In genomic region chr15:65056106-65056505, GRCh38 we compare ENCODE assay signal across 20 cellular contexts. TPM values are rescaled to one million over a fixed set of nuclear protein-coding genes. Genes with fewer than 3 reads are reported as not detected.
DNase-seq lines count a peak whose midpoint lies in the region; ATAC-seq and TF ChIP-seq lines count a peak whose summit lies in the region.
"Had no signal": no experiment of that assay in that cellular context is flagged by ENCODE, and none has a peak within 500 bp of the region (broad histone marks: within the 10 kb centered on the region; RNA-seq: fewer than 3 reads in every experiment).

No MANE protein-coding gene starts in this region.

- H3K4me3 Mint-ChIP-seq in CD4-positive, alpha-beta memory T cell: peak overlapping the region in 1 of 8 donors; percentile 26
- no peak overlapping the region for H3K4me3 Mint-ChIP-seq in activated naive CD4-positive, alpha-beta T cell treated with anti-CD3 and anti-CD28 coated beads for 36 hours

- no peak overlapping the region for H3K9ac ChIP-seq in SK-N-SH

- no peak for TF ChIP-seq RAD21 in SK-N-SH (IDR thresholded peaks at IDR 0.05; ENCODE audit: low read length)

- WGBS in SK-N-SH (ENCODE audit: low lambda C conversion rate): 76% methylated on average over 7 of the region's 9 CpGs
- WGBS in urinary bladder: 73% methylated on average over 9 of the region's 9 CpGs

- no peaks in the 10 kb centered on the region for H3K36me3 ChIP-seq in SK-N-SH (replicated peaks in 1 of 2; ENCODE audit: control insufficient read depth in 1 of 2, insufficient read depth in 2 of 2, low read length in 1 of 2)
- peaks cover 59 to 71% of the 10 kb centered on the region in 2 donors for H3K36me3 ChIP-seq in ascending aorta
- H3K36me3 ChIP-seq in urinary bladder (ENCODE audit: insufficient read depth): peaks cover 1% of the 10 kb centered on the region
- H3K36me3 ChIP-seq in CD4-positive, alpha-beta memory T cell (ENCODE audit: insufficient read depth, low read length): no peaks in the 10 kb centered on the region
- H3K36me3 ChIP-seq: MG63 had no signal

- H3K9me2 ChIP-seq in SK-N-SH: no peaks in the 10 kb centered on the region

- no peaks in the 10 kb centered on the region for H3K4me1 Mint-ChIP-seq in CD4-positive, alpha-beta memory T cell
- H3K4me1 Mint-ChIP-seq in activated naive CD4-positive, alpha-beta T cell treated with anti-CD3 and anti-CD28 coated beads for 36 hours (ENCODE audit: low read depth): no peaks in the 10 kb centered on the region

- peaks cover 0 to 4% of the 10 kb centered on the region in 2 experiments; a peak in 1 of 4 replicates for H3K4me1 ChIP-seq in SK-N-SH (ENCODE audit: control insufficient read depth in 1 of 2, insufficient read depth in 2 of 2, low read depth in 1 of 2, low read length in 1 of 2)
- H3K4me1 ChIP-seq in ascending aorta: peaks cover 16 to 62% of the 10 kb centered on the region in 2 donors
- no peaks in the 10 kb centered on the region for H3K4me1 ChIP-seq in urinary bladder (ENCODE audit: insufficient read depth)
- no peaks in the 10 kb centered on the region for H3K4me1 ChIP-seq in CD4-positive, alpha-beta memory T cell (ENCODE audit: insufficient read depth, low read length)

- CTCF ChIA-PET in SK-N-SH (lab: Yijun Ruan, JAX): interaction anchor here (0.9 to 9.3 kb wide), 6 partner anchors 9 to 64 kb away, joined by 3 to 109 read pairs (median 64); partner anchors contain the start of genes KBTBD13 and RASL12
- CTCF ChIA-PET in CD4-positive, alpha-beta memory T cell (lab: Charles Lee; ENCODE audit: partially characterized antibody): no interaction called here
- CTCF ChIA-PET in activated naive CD4-positive, alpha-beta T cell treated with anti-CD3 and anti-CD28 coated beads for 36 hours (lab: Charles Lee): interaction anchor here (0.6 to 2.6 kb wide), 9 partner anchors 8 to 249 kb away, joined by 3 to 13 read pairs (median 5); partner anchors contain the start of gene SLC51B

- H3K79me2 ChIP-seq in SK-N-SH (ENCODE audit: insufficient read depth): no peaks in the 10 kb centered on the region

- H3K27ac ChIP-seq in SK-N-SH (ENCODE audit: low read depth in 2 of 2, low read length in 1 of 2) (no peak overlapping the region), ascending aorta (peak overlapping the region; percentile 97), urinary bladder (ENCODE audit: low read depth) (peak overlapping the region; percentile 13)
- no peak overlapping the region for H3K27ac ChIP-seq in CD4-positive, alpha-beta memory T cell (ENCODE audit: low read depth, low read length)
- H3K27ac ChIP-seq: 22Rv1 had no signal

- H4K20me1 ChIP-seq in SK-N-SH (ENCODE audit: insufficient read depth): no peaks in the 10 kb centered on the region

- TF ChIP-seq CTCF in SK-N-SH (IDR thresholded peaks at IDR 0.05) (no peak), ascending aorta (IDR thresholded peaks at IDR 0.05) (no peak)

- peak; percentile 9 for DNase-seq in SK-N-SH
- DNase-seq in ascending aorta (ENCODE audit: low spot score in 2 of 2): no peak
- DNase-seq in midbrain (lab: John Stamatoyannopoulos, UW): peak; percentile 9
- DNase-seq in HT-29 (ENCODE audit: low spot score): no peak
- DNase-seq in CD4-positive, alpha-beta memory T cell: no peak
- DNase-seq in activated naive CD4-positive, alpha-beta T cell treated with anti-CD3 and anti-CD28 coated beads for 36 hours: no peak
- DNase-seq: DMS153, NCI-H1092 treated with DMSO at 0.1 percent for 48 hours, NCI-H187, NCI-H2171 treated with DMSO at 0.1 percent for 48 hours had no signal

- peaks cover 0 to 1% of the 10 kb centered on the region in 2 donors for H3K27me3 Mint-ChIP-seq in CD4-positive, alpha-beta memory T cell
- H3K27me3 Mint-ChIP-seq in activated naive CD4-positive, alpha-beta T cell treated with anti-CD3 and anti-CD28 coated beads for 36 hours (ENCODE audit: low read depth): no peaks in the 10 kb centered on the region

- H3K9me3 ChIP-seq in SK-N-SH: no peaks in the 10 kb centered on the region
- no peaks in the 10 kb centered on the region for H3K9me3 ChIP-seq in ascending aorta
- H3K9me3 ChIP-seq in CD4-positive, alpha-beta memory T cell (ENCODE audit: control insufficient read depth in 1 of 2, low read length in 2 of 2): no peaks in the 10 kb centered on the region
- H3K9me3 ChIP-seq: MG63 had no signal

- H3K4me3 ChIP-seq in SK-N-SH (ENCODE audit: low read depth in 2 of 2, low read length in 1 of 2) (no peak overlapping the region), ascending aorta (no peak overlapping the region), urinary bladder (ENCODE audit: low read depth, low read length) (no peak overlapping the region)
- H3K4me3 ChIP-seq in CD4-positive, alpha-beta memory T cell (ENCODE audit: low read length in 2 of 2): no peak overlapping the region
- H3K4me3 ChIP-seq: GM12878, K562, MG63 had no signal

- no peaks in the 10 kb centered on the region for H3F3A ChIP-seq in SK-N-SH (replicated peaks; ENCODE audit: insufficient read depth)

- ATAC-seq in SK-N-SH treated with all-trans-retinoic acid at 6 μM for 48 hours: no peak
- ATAC-seq: GM12878, K562 had no signal

- no peaks in the 10 kb centered on the region for H3K36me3 Mint-ChIP-seq in CD4-positive, alpha-beta memory T cell
- H3K36me3 Mint-ChIP-seq in activated naive CD4-positive, alpha-beta T cell treated with anti-CD3 and anti-CD28 coated beads for 36 hours (ENCODE audit: low read depth): no peaks in the 10 kb centered on the region

- POLR2A ChIA-PET in SK-N-SH (lab: Yijun Ruan, JAX): no interaction called here
- POLR2A ChIA-PET in CD4-positive, alpha-beta memory T cell (lab: Charles Lee; ENCODE audit: partially characterized antibody): no interaction called here

- H3K27me3 ChIP-seq in SK-N-SH (ENCODE audit: insufficient read depth): no peaks in the 10 kb centered on the region
- no peaks in the 10 kb centered on the region for H3K27me3 ChIP-seq in ascending aorta
- peaks cover 3% of the 10 kb centered on the region for H3K27me3 ChIP-seq in CD4-positive, alpha-beta memory T cell (ENCODE audit: insufficient read depth, low read length)
- H3K27me3 ChIP-seq: MG63 had no signal

- intact Hi-C loops in ascending aorta (cut with DNase I): no loop called here
- intact Hi-C loops in CD4-positive, alpha-beta memory T cell (cut with micrococcal nuclease): no loop called here
- intact Hi-C loops in activated naive CD4-positive, alpha-beta T cell treated with anti-CD3 and anti-CD28 coated beads for 36 hours (cut with micrococcal nuclease): no loop called here

- no peak overlapping the region for H2AFZ ChIP-seq in SK-N-SH (ENCODE audit: low read depth)

- no peak overlapping the region for H3K4me2 ChIP-seq in SK-N-SH

- H3K27ac Mint-ChIP-seq in CD4-positive, alpha-beta memory T cell: peak overlapping the region in 1 of 7 donors; percentile 62
- no peak overlapping the region for H3K27ac Mint-ChIP-seq in activated naive CD4-positive, alpha-beta T cell treated with anti-CD3 and anti-CD28 coated beads for 36 hours

- H3K9me3 Mint-ChIP-seq in CD4-positive, alpha-beta memory T cell: peaks cover 0 to 6% (median under 1%) of the 10 kb centered on the region in 8 donors
- no peaks in the 10 kb centered on the region for H3K9me3 Mint-ChIP-seq in activated naive CD4-positive, alpha-beta T cell treated with anti-CD3 and anti-CD28 coated beads for 36 hours

- no peak for TF ChIP-seq EP300 in SK-N-SH (IDR thresholded peaks at IDR 0.05; ENCODE audit: borderline replicate concordance in 1 of 2, low read depth in 1 of 2, low read length in 1 of 2)

RNA-seq across cellular contexts. Expression of gene SLC51B, which starts 10.9 kb away (rescaled TPM):
- polyA plus RNA-seq in SK-N-SH (2012; rRNA removed): not detected in 2 replicates
- polyA plus RNA-seq in SK-N-SH (2012; cell fraction: cytosol; rRNA removed): not detected in 2 replicates
- not detected in 2 replicates for polyA plus RNA-seq in SK-N-SH (2012; cell fraction: nucleus; rRNA removed)
- total RNA-seq in ascending aorta: not detected
- not detected for total RNA-seq in urinary bladder
- polyA plus RNA-seq in urinary bladder: 0.44 TPM
- 0.39 and 0.64 TPM in 2 replicates for total RNA-seq in HT-29 (2014; rRNA removed; shearing (Covaris generic))
- total RNA-seq in CD4-positive, alpha-beta memory T cell: not detected
- polyA plus RNA-seq in CD4-positive, alpha-beta memory T cell: not detected
- not detected for total RNA-seq in activated naive CD4-positive, alpha-beta T cell treated with anti-CD3 and anti-CD28 coated beads for 36 hours
- total RNA-seq: G401, HT1080, K562 had no signal
- polyA plus RNA-seq: BJ, K562 had no signal

RNA-seq across cellular contexts. Expression of gene RASL12, which starts 11.7 kb away (rescaled TPM):
- polyA plus RNA-seq in SK-N-SH (2012; rRNA removed) (not detected in 2 replicates), urinary bladder (85.0 TPM)
- not detected in 2 replicates for polyA plus RNA-seq in SK-N-SH (2012; cell fraction: cytosol; rRNA removed)
- not detected in 2 replicates for polyA plus RNA-seq in SK-N-SH (2012; cell fraction: nucleus; rRNA removed)
- total RNA-seq in ascending aorta (187 TPM), urinary bladder (54.6 TPM)
- not detected in 2 replicates for total RNA-seq in HT-29 (2014; rRNA removed; shearing (Covaris generic))
- not detected for total RNA-seq in CD4-positive, alpha-beta memory T cell
- not detected for polyA plus RNA-seq in CD4-positive, alpha-beta memory T cell
- total RNA-seq in activated naive CD4-positive, alpha-beta T cell treated with anti-CD3 and anti-CD28 coated beads for 36 hours: not detected
- total RNA-seq: G401, HT1080, K562 had no signal
- polyA plus RNA-seq: GM12878, K562 had no signal

RNA-seq across cellular contexts. Expression of gene KBTBD13, which starts 20.4 kb away (rescaled TPM):
- not detected in 2 replicates for polyA plus RNA-seq in SK-N-SH (2012; rRNA removed)
- polyA plus RNA-seq in SK-N-SH (2012; cell fraction: cytosol; rRNA removed): not detected in 2 replicates
- polyA plus RNA-seq in SK-N-SH (2012; cell fraction: nucleus; rRNA removed): not detected in 2 replicates
- total RNA-seq in ascending aorta: 0.21 TPM
- total RNA-seq in urinary bladder: 0.32 TPM
- polyA plus RNA-seq in urinary bladder: 0.19 TPM
- total RNA-seq in HT-29 (2014; rRNA removed; shearing (Covaris generic)): not detected in 2 replicates
- total RNA-seq in CD4-positive, alpha-beta memory T cell: not detected
- not detected for polyA plus RNA-seq in CD4-positive, alpha-beta memory T cell
- not detected for total RNA-seq in activated naive CD4-positive, alpha-beta T cell treated with anti-CD3 and anti-CD28 coated beads for 36 hours
- total RNA-seq: G401, HT1080, NCI-H460 had no signal
- polyA plus RNA-seq: BJ, GM12878 had no signal

RNA-seq across cellular contexts. Expression of gene MTFMT, which starts 26.7 kb away (rescaled TPM):
- 12.1 and 12.7 TPM in 2 replicates for polyA plus RNA-seq in SK-N-SH (2012; rRNA removed)
- 14.1 and 14.6 TPM in 2 replicates for polyA plus RNA-seq in SK-N-SH (2012; cell fraction: cytosol; rRNA removed)
- polyA plus RNA-seq in SK-N-SH (2012; cell fraction: nucleus; rRNA removed): 6.7 and 7.9 TPM in 2 replicates
- total RNA-seq in ascending aorta: 54.7 TPM
- total RNA-seq in urinary bladder: 22.4 TPM
- polyA plus RNA-seq in urinary bladder: 13.1 TPM
- 17.1 and 23.1 TPM in 2 replicates for total RNA-seq in HT-29 (2014; rRNA removed; shearing (Covaris generic))
- total RNA-seq in CD4-positive, alpha-beta memory T cell: 10 to 100 TPM; 15.2 to 18.3 TPM
- 10 to 100 TPM; 19.7 to 22.6 TPM for polyA plus RNA-seq in CD4-positive, alpha-beta memory T cell
- 10 to 100 TPM; 15.1 to 17.1 TPM for total RNA-seq in activated naive CD4-positive, alpha-beta T cell treated with anti-CD3 and anti-CD28 coated beads for 36 hours

RNA-seq across cellular contexts. Expression of gene UBAP1L, which starts 58.9 kb away (rescaled TPM):
- polyA plus RNA-seq in SK-N-SH (2012; rRNA removed) (1.8 and 1.9 TPM in 2 replicates), urinary bladder (1.9 TPM)
- polyA plus RNA-seq in SK-N-SH (2012; cell fraction: cytosol; rRNA removed): 0.10 and 0.22 TPM in 2 replicates
- 18.2 and 24.4 TPM in 2 replicates for polyA plus RNA-seq in SK-N-SH (2012; cell fraction: nucleus; rRNA removed)
- total RNA-seq in ascending aorta (10.9 TPM), urinary bladder (3.9 TPM)
- 0.74 and 1.4 TPM in 2 replicates for total RNA-seq in HT-29 (2014; rRNA removed; shearing (Covaris generic))
- 10 to 100 TPM; 15.2 to 16.6 TPM for total RNA-seq in CD4-positive, alpha-beta memory T cell
- under 1 TPM in 1 of 2 donors, not detected in 1; 0.86 TPM for polyA plus RNA-seq in CD4-positive, alpha-beta memory T cell
- total RNA-seq in activated naive CD4-positive, alpha-beta T cell treated with anti-CD3 and anti-CD28 coated beads for 36 hours: 1 to 10 TPM; 1.6 to 1.9 TPM

Comparison
In these comparisons a context has a peak if more than half of its experiments do, and no peak if none do; other contexts are left out.
1. DNase-seq: peak in SK-N-SH (single experiment) and midbrain (single experiment); none in ascending aorta (0 of 2), HT-29 (single experiment), CD4-positive, alpha-beta memory T cell (0 of 5) and activated naive CD4-positive, alpha-beta T cell treated with anti-CD3 and anti-CD28 coated beads for 36 hours (single experiment).
2. H3K27ac ChIP-seq: peak in ascending aorta (2 of 2) and urinary bladder (single experiment); none in SK-N-SH (0 of 2) and CD4-positive, alpha-beta memory T cell (single experiment).
3. RNA of gene RASL12, which starts 11.7 kb away (total RNA-seq): 187 TPM in ascending aorta (single experiment) and 54.6 TPM in urinary bladder (single experiment); not detected in HT-29, not detected in CD4-positive, alpha-beta memory T cell and not detected in activated naive CD4-positive, alpha-beta T cell treated with anti-CD3 and anti-CD28 coated beads for 36 hours; every median in the first group is over 10 times any median in the second.